ENCODE assay signal across 26 cellular contexts in genomic region chr6:57044568-57044967, GRCh38.
"Had no signal": no experiment of that assay in that cellular context is flagged by ENCODE, and none has a peak within 500 bp of the region (broad histone marks: within the 10 kb centered on the region; RNA-seq: fewer than 3 reads in every experiment).

No MANE protein-coding gene starts in this region.

- H3K36me3 ChIP-seq: neutrophil, pancreas, sigmoid colon, stomach, thoracic aorta, thyroid gland, tibial nerve, upper lobe of right lung, uterus had no signal

- H3K27me3 ChIP-seq: right lobe of liver, sigmoid colon, thyroid gland, tibial nerve, uterus had no signal

- DNase-seq: naive B cell; naive thymus-derived CD8-positive, alpha-beta T cell; nucleus accumbens; pancreas; psoas muscle; right cardiac atrium; right lobe of liver; sigmoid colon; small intestine; stimulated activated CD4-positive, alpha-beta T cell treated with anti-CD3 and anti-CD28 coated beads, Interleukin-15, amount 100 ng/mL, for 24 hours; stimulated activated CD4-positive, alpha-beta T cell treated with anti-CD3 and anti-CD28 coated beads, Interleukin-2, amount 100 ng/mL, for 24 hours; stimulated activated CD4-positive, alpha-beta T cell treated with anti-CD3 and anti-CD28 coated beads, Interleukin-2, amount 100 ng/mL, for 48 hours; stimulated activated CD4-positive, alpha-beta T cell treated with anti-CD3 and anti-CD28 coated beads, Interleukin-4, amount 100 ng/mL, for 24 hours; stimulated activated naive B cell treated with anti-CD40 and anti-IgM and Interleukin-4, amounts not matched to agents 10 μg/mL and 1 μg/mL and 100 μg/mL, for 72 hours; stimulated activated naive CD4-positive, alpha-beta T cell treated with Interleukin-2 at 50 U/mL for 16 hours; stomach; thyroid gland; trophoblast cell; upper lobe of right lung; uterus had no signal

- H3K27ac ChIP-seq: neutrophil, pancreas, psoas muscle, right lobe of liver, sigmoid colon, stomach, thoracic aorta, thyroid gland, tibial nerve, upper lobe of right lung, uterus had no signal

- ATAC-seq: naive thymus-derived CD8-positive, alpha-beta T cell; natural killer cell treated with Interleukin-12 subunit alpha and Interleukin-12 subunit beta and Interleukin-15 and Interleukin-18, amount 100 ng/mL, for 72 hours; pancreas; psoas muscle; right cardiac atrium; right lobe of liver; stimulated activated effector memory CD8-positive, alpha-beta T cell treated with anti-CD3 and anti-CD28 coated beads, Interleukin-12 subunit alpha, Interleukin-12 subunit beta, amount 100 ng/mL, for 72 hours; stimulated activated naive B cell treated with anti-CD40 and anti-IgM and Interleukin-4, amounts not matched to agents 10 μg/mL and 1 μg/mL and 100 μg/mL, for 72 hours; upper lobe of right lung had no signal

- H3K4me3 ChIP-seq: pancreas, psoas muscle, right lobe of liver, sigmoid colon, stomach, thoracic aorta, thyroid gland, tibial nerve, upper lobe of right lung, uterus had no signal

- H3K9me3 Mint-ChIP-seq: naive thymus-derived CD8-positive, alpha-beta T cell; natural killer cell treated with Interleukin-12 subunit alpha and Interleukin-12 subunit beta and Interleukin-15 and Interleukin-18, amount 100 ng/mL, for 72 hours; stimulated activated effector memory CD8-positive, alpha-beta T cell treated with anti-CD3 and anti-CD28 coated beads, Interleukin-12 subunit alpha, Interleukin-12 subunit beta, amount 100 ng/mL, for 72 hours; stimulated activated naive CD8-positive, alpha-beta T cell treated with anti-CD3 and anti-CD28 coated beads, Interleukin-15, Interleukin-2, amounts not matched to agents 100 ng/mL and 50 ng/mL, for 24 hours had no signal

- H3K27ac Mint-ChIP-seq: natural killer cell treated with Interleukin-12 subunit alpha and Interleukin-12 subunit beta and Interleukin-15 and Interleukin-18, amount 100 ng/mL, for 72 hours; stimulated activated effector memory CD8-positive, alpha-beta T cell treated with anti-CD3 and anti-CD28 coated beads, Interleukin-12 subunit alpha, Interleukin-12 subunit beta, amount 100 ng/mL, for 72 hours; stimulated activated naive B cell treated with anti-CD40 and anti-IgM and Interleukin-4, amounts not matched to agents 10 μg/mL and 1 μg/mL and 100 μg/mL, for 72 hours; stimulated activated naive CD8-positive, alpha-beta T cell treated with anti-CD3 and anti-CD28 coated beads, Interleukin-15, Interleukin-2, amounts not matched to agents 100 ng/mL and 50 ng/mL, for 24 hours had no signal

- H3K4me1 ChIP-seq: right lobe of liver had no signal

- H3K36me3 Mint-ChIP-seq: natural killer cell treated with Interleukin-12 subunit alpha and Interleukin-12 subunit beta and Interleukin-15 and Interleukin-18, amount 100 ng/mL, for 72 hours had no signal

- H3K9me3 ChIP-seq: neutrophil, pancreas, psoas muscle, right lobe of liver, sigmoid colon, stomach, thoracic aorta, thyroid gland, upper lobe of right lung, uterus had no signal

- H3K4me3 Mint-ChIP-seq: natural killer cell treated with Interleukin-12 subunit alpha and Interleukin-12 subunit beta and Interleukin-15 and Interleukin-18, amount 100 ng/mL, for 72 hours; stimulated activated effector memory CD8-positive, alpha-beta T cell treated with anti-CD3 and anti-CD28 coated beads, Interleukin-12 subunit alpha, Interleukin-12 subunit beta, amount 100 ng/mL, for 72 hours; stimulated activated naive B cell treated with anti-CD40 and anti-IgM and Interleukin-4, amounts not matched to agents 10 μg/mL and 1 μg/mL and 100 μg/mL, for 72 hours; stimulated activated naive CD8-positive, alpha-beta T cell treated with anti-CD3 and anti-CD28 coated beads, Interleukin-15, Interleukin-2, amounts not matched to agents 100 ng/mL and 50 ng/mL, for 24 hours had no signal
